ENCODE assay signal across 17 cellular contexts in the genomic region with DNA sequence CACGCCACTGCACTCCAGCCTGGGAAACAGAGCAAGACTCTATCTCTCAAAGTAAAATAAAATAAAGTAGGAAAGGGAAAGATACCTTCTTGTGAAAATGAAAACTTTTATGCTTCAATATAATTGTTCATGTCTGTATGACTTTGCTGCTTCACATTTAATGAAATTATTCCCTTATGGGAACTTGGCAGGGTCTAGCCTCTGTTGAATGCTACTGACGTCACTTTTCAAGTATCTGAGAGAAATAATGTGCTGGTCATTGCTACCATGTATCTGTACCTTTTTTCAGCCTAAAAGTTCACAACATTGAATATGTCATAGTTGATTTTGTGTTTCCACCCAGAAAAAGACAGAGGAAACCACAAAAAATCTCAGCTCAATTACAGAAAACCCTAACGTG.
A peak's percentile ranks its signal among the peaks of the same experiment; 100 is the strongest.
DNase-seq lines count a peak whose midpoint lies in the region; ATAC-seq, FAIRE-seq and TF ChIP-seq lines count a peak whose summit lies in the region.
"Had no signal": no experiment of that assay in that cellular context is flagged by ENCODE, and none has a peak within 500 bp of the region (broad histone marks: within the 10 kb centered on the region; RNA-seq: fewer than 3 reads in every experiment).

No MANE protein-coding gene starts in this region.

- no peak overlapping the region for H3K9ac ChIP-seq in OCI-LY3 (ENCODE audit: low read length)

- H3K9me3 Mint-ChIP-seq in chondrocyte (ENCODE audit: low read depth) (no peaks in the 10 kb centered on the region), osteocyte (ENCODE audit: unreplicated experiment) (no peaks in the 10 kb centered on the region)
- no peaks in the 10 kb centered on the region for H3K9me3 Mint-ChIP-seq in activated naive CD4-positive, alpha-beta T cell treated with anti-CD3 and anti-CD28 coated beads, Interleukin-2, amount 10 ng/mL, durations not matched to agents 7 days and 5 days

- no peak overlapping the region for H3K27ac ChIP-seq in OCI-LY3 (ENCODE audit: low read length)

- no peak for TF ChIP-seq CTCF in OCI-LY3 (IDR thresholded peaks at IDR 0.05; ENCODE audit: low read depth, low read length)
- no peak for TF ChIP-seq CTCF in chondrocyte (IDR thresholded peaks at IDR 0.05)
- TF ChIP-seq CTCF in osteocyte (IDR thresholded peaks at IDR 0.05) = no peak

- CTCF ChIA-PET in activated naive CD4-positive, alpha-beta T cell treated with anti-CD3 and anti-CD28 coated beads, Interleukin-2, amount 10 ng/mL, durations not matched to agents 7 days and 5 days (lab: Charles Lee) = interaction anchor here (1.1 kb wide), 1 partner anchor 8 kb away, joined by 3 read pairs; no protein-coding TSS in a partner anchor

- H3K4me1 ChIP-seq in OCI-LY3 (ENCODE audit: low read length) = peaks cover 44% of the 10 kb centered on the region

- H3K27ac Mint-ChIP-seq in chondrocyte (ENCODE audit: unreplicated experiment) (peak overlapping the region; percentile 52), osteocyte (ENCODE audit: unreplicated experiment) (no peak overlapping the region)
- H3K27ac Mint-ChIP-seq in activated naive CD4-positive, alpha-beta T cell treated with anti-CD3 and anti-CD28 coated beads, Interleukin-2, amount 10 ng/mL, durations not matched to agents 7 days and 5 days = no peak overlapping the region
- H3K27ac Mint-ChIP-seq: CD4-positive, CD25-positive, alpha-beta regulatory T cell had no signal

- no peaks in the 10 kb centered on the region for H3K27me3 ChIP-seq in OCI-LY3 (ENCODE audit: low read depth, low read length)
- H3K27me3 ChIP-seq: MG63 had no signal

- no peaks in the 10 kb centered on the region for H3K27me3 Mint-ChIP-seq in chondrocyte (ENCODE audit: low read depth)
- no peaks in the 10 kb centered on the region for H3K27me3 Mint-ChIP-seq in activated naive CD4-positive, alpha-beta T cell treated with anti-CD3 and anti-CD28 coated beads, Interleukin-2, amount 10 ng/mL, durations not matched to agents 7 days and 5 days
- H3K27me3 Mint-ChIP-seq in osteocyte (ENCODE audit: unreplicated experiment) = no peaks in the 10 kb centered on the region

- no peak for FAIRE-seq in frontal cortex (lab: Jason Lieb, UNC)
- FAIRE-seq: A204.1, G401.6, GM12892 had no signal

- no peaks in the 10 kb centered on the region for H4K20me1 ChIP-seq in OCI-LY3 (ENCODE audit: insufficient read depth, low read length)

- no peak overlapping the region for H3K4me3 Mint-ChIP-seq in chondrocyte (ENCODE audit: unreplicated experiment)
- H3K4me3 Mint-ChIP-seq in activated naive CD4-positive, alpha-beta T cell treated with anti-CD3 and anti-CD28 coated beads, Interleukin-2, amount 10 ng/mL, durations not matched to agents 7 days and 5 days = no peak overlapping the region
- H3K4me3 Mint-ChIP-seq in osteocyte (ENCODE audit: unreplicated experiment) = no peak overlapping the region
- H3K4me3 Mint-ChIP-seq: CD4-positive, CD25-positive, alpha-beta regulatory T cell had no signal

- no peaks in the 10 kb centered on the region for H3K9me3 ChIP-seq in OCI-LY3 (ENCODE audit: insufficient read depth, low read length)
- H3K9me3 ChIP-seq: MG63 had no signal

- DNase-seq in AG20443 (ENCODE audit: low spot score) (peak; percentile 40), chondrocyte (ENCODE audit: low spot score) (no peak), iris pigment epithelial cell (ENCODE audit: low read depth) (peak; percentile 47), frontal cortex (ENCODE audit: low spot score in 2 of 2) (no peak), osteocyte (ENCODE audit: extremely low spot score, unreplicated experiment) (no peak)
- DNase-seq in activated naive CD4-positive, alpha-beta T cell treated with anti-CD3 and anti-CD28 coated beads, Interleukin-2, amount 10 ng/mL, durations not matched to agents 7 days and 5 days = no peak
- DNase-seq: CD4-positive, CD25-positive, alpha-beta regulatory T cell; MG63; NCI-H1105 treated with DMSO at 0.1 percent for 48 hours; NCI-H2029; NCI-H510A; SIG-M5 had no signal

- H3K4me3 ChIP-seq in OCI-LY3 (ENCODE audit: low read length) = no peak overlapping the region
- H3K4me3 ChIP-seq: MG63 had no signal

- 0 out of 2 replicates have a peak overlapping the region, but pooled peaks have one; percentile 0 for H3K4me2 ChIP-seq in OCI-LY3 (ENCODE audit: low read length)

- H3K36me3 ChIP-seq in OCI-LY3 (replicated peaks; ENCODE audit: low read depth, low read length) = no peaks in the 10 kb centered on the region
- H3K36me3 ChIP-seq: MG63 had no signal

- H3K4me1 Mint-ChIP-seq in chondrocyte (ENCODE audit: low read depth) = peaks cover 33% of the 10 kb centered on the region
- peaks cover 4% of the 10 kb centered on the region for H3K4me1 Mint-ChIP-seq in activated naive CD4-positive, alpha-beta T cell treated with anti-CD3 and anti-CD28 coated beads, Interleukin-2, amount 10 ng/mL, durations not matched to agents 7 days and 5 days
- peaks cover 37% of the 10 kb centered on the region for H3K4me1 Mint-ChIP-seq in osteocyte (ENCODE audit: unreplicated experiment)

- no peak for ATAC-seq in HG02938 (IDR thresholded peaks at IDR 0.05; ENCODE audit: unreplicated experiment)

- H3K36me3 Mint-ChIP-seq in chondrocyte (ENCODE audit: low read depth) (peaks cover 4% of the 10 kb centered on the region), osteocyte (ENCODE audit: unreplicated experiment) (no peaks in the 10 kb centered on the region)
- no peaks in the 10 kb centered on the region for H3K36me3 Mint-ChIP-seq in activated naive CD4-positive, alpha-beta T cell treated with anti-CD3 and anti-CD28 coated beads, Interleukin-2, amount 10 ng/mL, durations not matched to agents 7 days and 5 days
- H3K36me3 Mint-ChIP-seq: CD4-positive, CD25-positive, alpha-beta regulatory T cell had no signal

- H2AFZ ChIP-seq in OCI-LY3 (ENCODE audit: low read depth, low read length) = no peak overlapping the region

- no peaks in the 10 kb centered on the region for H3K79me2 ChIP-seq in OCI-LY3 (ENCODE audit: low read length)

Comparison
In these comparisons a context has a peak if more than half of its experiments do, and no peak if none do; other contexts are left out.
1. DNase-seq: peak in AG20443 (single experiment) and iris pigment epithelial cell (single experiment); none in chondrocyte (single experiment), activated naive CD4-positive, alpha-beta T cell treated with anti-CD3 and anti-CD28 coated beads, Interleukin-2, amount 10 ng/mL, durations not matched to agents 7 days and 5 days (single experiment), frontal cortex (0 of 2) and osteocyte (single experiment).